Comparison of ENCODE assay signal across 13 cellular contexts in the genomic region with DNA sequence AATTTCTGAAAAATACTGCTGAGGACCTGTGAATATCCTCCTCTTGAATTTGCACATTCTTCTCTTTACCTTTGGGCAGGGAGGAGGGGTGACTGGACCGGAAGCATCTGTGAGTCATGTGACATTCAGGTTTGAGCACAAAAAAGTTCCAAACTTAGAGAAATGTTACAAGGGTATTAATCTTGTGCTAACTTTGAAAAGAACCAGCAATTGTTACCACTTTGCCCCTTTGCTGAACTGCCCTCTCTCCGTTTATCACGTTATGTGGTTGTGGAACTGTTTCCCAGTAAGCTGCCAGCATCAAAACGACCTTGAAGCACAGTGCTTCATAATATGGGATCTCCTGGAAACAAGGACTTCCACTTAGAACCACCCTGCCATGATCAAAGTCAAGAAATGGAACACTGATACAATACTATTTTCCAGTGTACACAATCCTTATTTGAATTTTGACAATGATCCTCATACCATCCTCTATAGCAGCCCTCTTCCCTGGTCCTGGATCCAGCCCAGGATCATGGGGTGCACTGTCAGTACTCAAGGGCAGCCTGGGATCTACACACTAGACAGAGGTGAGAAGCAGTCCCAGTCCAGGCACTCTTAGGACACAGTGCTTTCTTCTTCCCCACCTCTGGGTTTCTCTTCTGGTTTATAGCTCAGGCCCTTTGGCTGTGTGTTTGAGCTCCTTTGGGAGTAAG. TPM values are rescaled to one million over a fixed set of nuclear protein-coding genes. Genes with fewer than 3 reads are reported as not detected.
DNase-seq lines count a peak whose midpoint lies in the region; ATAC-seq, FAIRE-seq and TF ChIP-seq lines count a peak whose summit lies in the region.
"Had no signal": no experiment of that assay in that cellular context is flagged by ENCODE, and none has a peak within 500 bp of the region (broad histone marks: within the 10 kb centered on the region; RNA-seq: fewer than 3 reads in every experiment).

No MANE protein-coding gene starts in this region.

- POLR2A ChIA-PET in GM12878 (lab: Charles Lee): no interaction called here

- no peak overlapping the region for H3K9ac ChIP-seq in SK-N-MC (ENCODE audit: insufficient read length)
- no peak overlapping the region for H3K9ac ChIP-seq in GM12878 (ENCODE audit: control insufficient read depth, insufficient read depth, low read length)

- H2AFZ ChIP-seq in GM12878 (ENCODE audit: control insufficient read depth, low read depth, low read length): peak overlapping the region; percentile 63

- TF ChIP-seq CTCF in GM12878 (IDR thresholded peaks at IDR 0.05 in 2 of 3, conservative IDR thresholded peaks at IDR 0.05 in 1 of 3; ENCODE audit: control insufficient read depth in 2 of 3, extremely low read depth in 1 of 3, insufficient read depth in 1 of 3, low read depth in 3 of 3, low read length in 3 of 3) (no peak), spleen (IDR thresholded peaks at IDR 0.05 in 8 of 11, conservative IDR thresholded peaks at IDR 0.05 in 3 of 11) (no peak), gastroesophageal sphincter (IDR thresholded peaks at IDR 0.05) (no peak)

- H3K36me3 ChIP-seq in SK-N-MC (ENCODE audit: insufficient read depth, low read length): no peaks in the 10 kb centered on the region
- peaks cover 0 to 1% of the 10 kb centered on the region in 2 experiments; a peak in 2 of 4 replicates for H3K36me3 ChIP-seq in GM12878 (ENCODE audit: control insufficient read depth in 2 of 2, insufficient read depth in 2 of 2, low read length in 1 of 2)
- H3K36me3 ChIP-seq in spleen: peaks cover 0 to 19% (median under 1%) of the 10 kb centered on the region in 6 donors
- no peaks in the 10 kb centered on the region for H3K36me3 ChIP-seq in effector memory CD4-positive, alpha-beta T cell (ENCODE audit: control insufficient read depth, insufficient read depth, low read length)
- peaks cover 0 to 13% of the 10 kb centered on the region in 2 donors for H3K36me3 ChIP-seq in gastroesophageal sphincter

- no peaks in the 10 kb centered on the region for H3K9me3 ChIP-seq in SK-N-MC (ENCODE audit: low read depth, low read length)
- no peaks in the 10 kb centered on the region for H3K9me3 ChIP-seq in GM12878 (replicated peaks; ENCODE audit: control insufficient read depth, insufficient read depth, low read length)
- no peaks in the 10 kb centered on the region for H3K9me3 ChIP-seq in spleen
- no peaks in the 10 kb centered on the region for H3K9me3 ChIP-seq in effector memory CD4-positive, alpha-beta T cell (ENCODE audit: control insufficient read depth, low read length)
- H3K9me3 ChIP-seq in gastroesophageal sphincter: no peaks in the 10 kb centered on the region
- H3K9me3 ChIP-seq: neutrophil had no signal

- intact Hi-C loops in GM12878 (cut with micrococcal nuclease; ENCODE audit: unreplicated experiment) (no loop called here), spleen (cut with DNase I; ENCODE audit: low total_unique reads) (no loop called here)

- CTCF ChIA-PET in GM12878 (lab: Yijun Ruan, JAX): interaction anchor here (0.6 to 1.8 kb wide), 3 partner anchors 8 to 147 kb away, joined by 3 to 5 read pairs (median 3); no protein-coding TSS in a partner anchor

- no TSS peak for BruUV-seq in GM12878 (replicated peaks; lab: Mats Ljungman, UMichigan)

- H3K79me2 ChIP-seq in GM12878 (ENCODE audit: control insufficient read depth, insufficient read depth, low read length): no peaks in the 10 kb centered on the region

- DNase-seq in activated CD4-positive, alpha-beta T cell treated with anti-CD3 and anti-CD28 coated beads for 48 hours: peak; percentile 40
- DNase-seq in activated CD4-positive, alpha-beta T cell treated with anti-CD3 and anti-CD28 coated beads, Interleukin-2, amount 50 U/mL, for 1 hour: no peak
- DNase-seq in SK-N-MC (ENCODE audit: low read depth, low spot score): no peak
- DNase-seq in GM12878 (ENCODE audit: low read depth, low spot score): no peak
- no peak for DNase-seq in spleen
- DNase-seq in DMS79 treated with DMSO at 0.1 percent for 48 hours (lab: John Stamatoyannopoulos, UW): no peak
- DNase-seq in effector memory CD4-positive, alpha-beta T cell: no peak
- DNase-seq: NCI-H1092, NCI-H82 had no signal

- peak; percentile 59 for ATAC-seq in GM12878
- no peak for ATAC-seq in gastroesophageal sphincter

- 24% methylated on average over 4 of the region's 4 CpGs for WGBS in GM12878 (ENCODE audit: insufficient coverage, insufficient replicate concordance, low lambda C conversion rate, missing lambda C conversion rate)
- 19 to 29% (median 21%) methylated on average over 4 of the region's 4 CpGs for WGBS in spleen, 5 donors
- WGBS in gastroesophageal sphincter (ENCODE audit: low coverage in 1 of 2), 2 donors: 49 to 55% methylated on average over 3 to 4 of the region's 4 CpGs

- SMC1A ChIA-PET in GM12878 (lab: Charles Lee; ENCODE audit: uncharacterized antibody, unreplicated experiment): interaction anchor here (1.1 to 1.3 kb wide), 2 partner anchors 8 to 14 kb away, joined by 3 to 4 read pairs; no protein-coding TSS in a partner anchor

- no peak for TF ChIP-seq RAD21 in GM12878 (IDR thresholded peaks at IDR 0.05; ENCODE audit: insufficient read depth, low read depth, low read length)

- H3K4me3 ChIP-seq in SK-N-MC (no peak overlapping the region), GM12878 (no peak overlapping the region), spleen (no peak overlapping the region), gastroesophageal sphincter (no peak overlapping the region)
- H3K4me3 ChIP-seq in effector memory CD4-positive, alpha-beta T cell (ENCODE audit: insufficient read depth, low read depth, low read length, poor library complexity, severe bottlenecking): no peak overlapping the region

- H3K4me1 ChIP-seq in GM12878 (ENCODE audit: control insufficient read depth, insufficient read depth, low read length) (peaks cover 11% of the 10 kb centered on the region), spleen (peaks cover 9 to 49% (median 27%) of the 10 kb centered on the region in 6 donors), gastroesophageal sphincter (peaks cover 0 to 6% (median 0%) of the 10 kb centered on the region in 3 donors)
- peaks cover 15% of the 10 kb centered on the region for H3K4me1 ChIP-seq in effector memory CD4-positive, alpha-beta T cell (ENCODE audit: control insufficient read depth, insufficient read depth, low read length, poor library complexity, severe bottlenecking)

- RAD21 ChIA-PET in GM12878 (lab: Charles Lee; ENCODE audit: unreplicated experiment): interaction anchor here (1.3 to 2.1 kb wide), 3 partner anchors 12 to 109 kb away, joined by 3 to 11 read pairs (median 4); a partner anchor contains a TSS

- H3K27me3 ChIP-seq in GM12878 (replicated peaks in 1 of 2; ENCODE audit: control insufficient read depth in 2 of 2, insufficient read depth in 2 of 2, low read length in 1 of 2): no peaks in the 10 kb centered on the region
- no peaks in the 10 kb centered on the region for H3K27me3 ChIP-seq in spleen (replicated peaks in 1 of 7)
- H3K27me3 ChIP-seq in effector memory CD4-positive, alpha-beta T cell (replicated peaks; ENCODE audit: control insufficient read depth, insufficient read depth, low read length, poor library complexity, severe bottlenecking): no peaks in the 10 kb centered on the region
- no peaks in the 10 kb centered on the region for H3K27me3 ChIP-seq in gastroesophageal sphincter

- no peak for TF ChIP-seq POLR2A in GM12878 (IDR thresholded peaks at IDR 0.05; ENCODE audit: low read depth, low read length)
- no peak for TF ChIP-seq POLR2A in spleen (IDR thresholded peaks at IDR 0.05)
- TF ChIP-seq POLR2A in gastroesophageal sphincter (IDR thresholded peaks at IDR 0.05): no peak

- no peak overlapping the region for H3K4me2 ChIP-seq in GM12878 (ENCODE audit: control insufficient read depth, insufficient read depth)

- in situ Hi-C loops in GM12878 (cut with MboI): no loop called here

- no peaks in the 10 kb centered on the region for H4K20me1 ChIP-seq in GM12878 (ENCODE audit: control insufficient read depth, insufficient read depth)

- H3K27ac ChIP-seq in SK-N-MC (peak overlapping the region; percentile 31; the same call in 1 of the 2 replicates), GM12878 (ENCODE audit: control insufficient read depth, insufficient read depth) (0 out of 2 replicates have a peak overlapping the region, but pooled peaks have one; percentile 3), spleen (peak overlapping the region in 7 of 8 donors; percentile 20 to 72 (median 34)), gastroesophageal sphincter (no peak overlapping the region)
- no peak overlapping the region for H3K27ac ChIP-seq in effector memory CD4-positive, alpha-beta T cell (ENCODE audit: insufficient read depth, low read length, poor library complexity, severe bottlenecking)
- H3K27ac ChIP-seq: neutrophil had no signal

- TF ChIP-seq EP300 in GM12878 (IDR thresholded peaks at IDR 0.05; ENCODE audit: borderline replicate concordance in 1 of 2, control insufficient read depth in 1 of 2, low read depth in 2 of 2, low read length in 2 of 2) (no peak), gastroesophageal sphincter (IDR thresholded peaks at IDR 0.05) (no peak)

- FAIRE-seq in GM12878 (lab: Jason Lieb, UNC): peak; percentile 56

RNA-seq across cellular contexts. Expression of a gene that starts 2.3 kb away (rescaled TPM):
- not detected in 2 replicates for total RNA-seq in GM12878 (2013; cell fraction: nucleolus; rRNA removed)
- 0.06 and 0.11 TPM in 2 replicates for total RNA-seq in GM12878 (2014; rRNA removed)
- 0.04 TPM in 1 of 2 replicates, not detected in the other for total RNA-seq in GM12878 (2014; rRNA removed; fragmentation: Illumina TruSeq; extraction: Trizol)
- not detected in 2 replicates for total RNA-seq in GM12878 (2021)
- 0.24 TPM for polyA plus RNA-seq in GM12878 (2011; ENCODE audit: low read depth)
- polyA plus RNA-seq in GM12878 (2011; rRNA removed): 0.03 and 0.07 TPM in 2 replicates
- polyA plus RNA-seq in GM12878 (2011; cell fraction: cytosol; rRNA removed): 0.03 TPM in 1 of 2 replicates, not detected in the other
- polyA plus RNA-seq in GM12878 (2011; cell fraction: nucleus; rRNA removed): 0.07 and 0.10 TPM in 2 replicates
- 0.21 and 0.34 TPM in 2 replicates for polyA plus RNA-seq in GM12878 (2012)
- polyA plus RNA-seq in GM12878 (2014; fragmentation: Illumina TruSeq; extraction: Trizol): 0.04 TPM in 1 of 2 replicates, not detected in the other
- under 1 TPM in 1 of 2 experiments, not detected in 1; 0.02 TPM for polyA plus RNA-seq in GM12878 (2014; fragmentation: Nextera tagmentation; extraction: Ambion mirVana)
- 0.05 TPM in 1 of 2 replicates, not detected in the other for polyA plus RNA-seq in GM12878 (2014; rRNA removed)
- under 1 TPM; 0.13 to 0.20 TPM for polyA plus RNA-seq in GM12878 (2016; fragmentation: Nextera tagmentation; extraction: Ambion mirVana)
- polyA minus RNA-seq in GM12878 (2011; rRNA and poly(A)+ RNA removed): not detected in 2 replicates
- not detected in 2 replicates for polyA minus RNA-seq in GM12878 (2011; cell fraction: cytosol; rRNA and poly(A)+ RNA removed)
- 0.12 TPM in 1 of 2 replicates, not detected in the other for polyA minus RNA-seq in GM12878 (2011; cell fraction: nucleus; rRNA and poly(A)+ RNA removed)
- total RNA-seq in spleen: 10 to 100 TPM; 15.1 to 34.3 (median 26.6) TPM
- polyA plus RNA-seq in spleen: 1 to 10 TPM in 1 of 3 donors, under 1 TPM in 2; 0.63 to 1.6 (median 0.93) TPM
- total RNA-seq in gastroesophageal sphincter: under 1 TPM in 1 of 4 donors, not detected in 3; 0.15 TPM
- total RNA-seq: kidney epithelial cell had no signal
- polyA plus RNA-seq: fibroblast of lung had no signal

RNA-seq across cellular contexts. Expression of a gene that starts 9.9 kb away (rescaled TPM):
- total RNA-seq in GM12878 (2013; cell fraction: nucleolus; rRNA removed): 99.1 and 102 TPM in 2 replicates
- total RNA-seq in GM12878 (2014; rRNA removed) (110 and 139 TPM in 2 replicates), GM12878 (2014; rRNA removed; fragmentation: Illumina TruSeq; extraction: Trizol) (177 and 192 TPM in 2 replicates), GM12878 (2021) (225 and 233 TPM in 2 replicates), spleen (100 to 1,000 TPM; 198 to 286 (median 238) TPM), gastroesophageal sphincter (100 to 1,000 TPM; 167 to 222 (median 176) TPM)
- 150 TPM for polyA plus RNA-seq in GM12878 (2011; ENCODE audit: low read depth)
- polyA plus RNA-seq in GM12878 (2011; rRNA removed) (92.8 and 169 TPM in 2 replicates), GM12878 (2014; fragmentation: Illumina TruSeq; extraction: Trizol) (301 and 321 TPM in 2 replicates), GM12878 (2014; fragmentation: Nextera tagmentation; extraction: Ambion mirVana) (10 to 100 TPM in 1 of 2 experiments, 1 to 10 TPM in 1; 6.0 to 14.0 TPM), GM12878 (2014; rRNA removed) (215 and 256 TPM in 2 replicates), GM12878 (2016; fragmentation: Nextera tagmentation; extraction: Ambion mirVana) (10 to 100 TPM in 1 of 2 experiments, 1 to 10 TPM in 1; 8.0 to 11.8 TPM), spleen (100 to 1,000 TPM; 202 to 276 (median 223) TPM)
- polyA plus RNA-seq in GM12878 (2011; cell fraction: cytosol; rRNA removed): 156 and 185 TPM in 2 replicates
- polyA plus RNA-seq in GM12878 (2011; cell fraction: nucleus; rRNA removed): 103 and 127 TPM in 2 replicates
- 163 and 223 TPM in 2 replicates for polyA plus RNA-seq in GM12878 (2012)
- polyA minus RNA-seq in GM12878 (2011; rRNA and poly(A)+ RNA removed): 135 TPM in 2 replicates
- polyA minus RNA-seq in GM12878 (2011; cell fraction: cytosol; rRNA and poly(A)+ RNA removed): 45.5 and 58.7 TPM in 2 replicates
- 34.0 and 64.2 TPM in 2 replicates for polyA minus RNA-seq in GM12878 (2011; cell fraction: nucleus; rRNA and poly(A)+ RNA removed)

RNA-seq across cellular contexts. Expression of a gene that starts 15.2 kb away (rescaled TPM):
- 45.3 and 50.2 TPM in 2 replicates for total RNA-seq in GM12878 (2013; cell fraction: nucleolus; rRNA removed)
- total RNA-seq in GM12878 (2014; rRNA removed) (49.0 and 61.6 TPM in 2 replicates), GM12878 (2014; rRNA removed; fragmentation: Illumina TruSeq; extraction: Trizol) (96.3 and 96.9 TPM in 2 replicates), GM12878 (2021) (96.4 and 107 TPM in 2 replicates), spleen (10 to 100 TPM; 24.2 to 67.9 (median 63.4) TPM), gastroesophageal sphincter (10 to 100 TPM; 23.1 to 40.6 (median 35.4) TPM)
- 5.8 TPM for polyA plus RNA-seq in GM12878 (2011; ENCODE audit: low read depth)
- polyA plus RNA-seq in GM12878 (2011; rRNA removed) (137 and 138 TPM in 2 replicates), GM12878 (2014; fragmentation: Illumina TruSeq; extraction: Trizol) (35.2 and 53.1 TPM in 2 replicates), GM12878 (2014; fragmentation: Nextera tagmentation; extraction: Ambion mirVana) (100 to 1,000 TPM; 169 to 219 TPM), GM12878 (2014; rRNA removed) (79.8 and 89.2 TPM in 2 replicates), GM12878 (2016; fragmentation: Nextera tagmentation; extraction: Ambion mirVana) (100 to 1,000 TPM; 391 to 407 TPM), spleen (10 to 100 TPM; 59.8 to 71.1 (median 69.1) TPM)
- polyA plus RNA-seq in GM12878 (2011; cell fraction: cytosol; rRNA removed): 34.9 and 35.0 TPM in 2 replicates
- polyA plus RNA-seq in GM12878 (2011; cell fraction: nucleus; rRNA removed): 24.3 and 27.8 TPM in 2 replicates
- polyA plus RNA-seq in GM12878 (2012): 86.3 and 113 TPM in 2 replicates
- 12.8 and 20.0 TPM in 2 replicates for polyA minus RNA-seq in GM12878 (2011; rRNA and poly(A)+ RNA removed)
- polyA minus RNA-seq in GM12878 (2011; cell fraction: cytosol; rRNA and poly(A)+ RNA removed): 15.2 and 16.2 TPM in 2 replicates
- 38.1 and 48.9 TPM in 2 replicates for polyA minus RNA-seq in GM12878 (2011; cell fraction: nucleus; rRNA and poly(A)+ RNA removed)

RNA-seq across cellular contexts. Expression of a gene that starts 25.6 kb away (rescaled TPM):
- 36.3 and 39.0 TPM in 2 replicates for total RNA-seq in GM12878 (2013; cell fraction: nucleolus; rRNA removed)
- 123 and 138 TPM in 2 replicates for total RNA-seq in GM12878 (2014; rRNA removed)
- 119 and 125 TPM in 2 replicates for total RNA-seq in GM12878 (2014; rRNA removed; fragmentation: Illumina TruSeq; extraction: Trizol)
- total RNA-seq in GM12878 (2021): 86.1 and 96.0 TPM in 2 replicates
- 39.7 TPM for polyA plus RNA-seq in GM12878 (2011; ENCODE audit: low read depth)
- 114 and 159 TPM in 2 replicates for polyA plus RNA-seq in GM12878 (2011; rRNA removed)
- polyA plus RNA-seq in GM12878 (2011; cell fraction: cytosol; rRNA removed): 40.6 and 42.3 TPM in 2 replicates
- polyA plus RNA-seq in GM12878 (2011; cell fraction: nucleus; rRNA removed): 45.3 and 58.8 TPM in 2 replicates
- polyA plus RNA-seq in GM12878 (2012): 61.1 and 67.2 TPM in 2 replicates
- 98.8 and 123 TPM in 2 replicates for polyA plus RNA-seq in GM12878 (2014; fragmentation: Illumina TruSeq; extraction: Trizol)
- polyA plus RNA-seq in GM12878 (2014; fragmentation: Nextera tagmentation; extraction: Ambion mirVana): 100 to 1,000 TPM; 130 to 151 TPM
- 72.5 and 73.9 TPM in 2 replicates for polyA plus RNA-seq in GM12878 (2014; rRNA removed)
- polyA plus RNA-seq in GM12878 (2016; fragmentation: Nextera tagmentation; extraction: Ambion mirVana): 100 to 1,000 TPM; 141 to 146 TPM
- polyA minus RNA-seq in GM12878 (2011; rRNA and poly(A)+ RNA removed): 88.3 and 110 TPM in 2 replicates
- polyA minus RNA-seq in GM12878 (2011; cell fraction: cytosol; rRNA and poly(A)+ RNA removed): 68.4 and 76.6 TPM in 2 replicates
- 32.2 and 42.4 TPM in 2 replicates for polyA minus RNA-seq in GM12878 (2011; cell fraction: nucleus; rRNA and poly(A)+ RNA removed)
- total RNA-seq in spleen: 10 to 100 TPM; 39.3 to 46.8 (median 41.3) TPM
- polyA plus RNA-seq in spleen: 10 to 100 TPM; 20.6 to 26.8 (median 25.3) TPM
- 10 to 100 TPM; 35.1 to 60.8 (median 40.0) TPM for total RNA-seq in gastroesophageal sphincter

RNA-seq across cellular contexts. Expression of a gene that starts 35.9 kb away (rescaled TPM):
- total RNA-seq in GM12878 (2013; cell fraction: nucleolus; rRNA removed): 125 and 129 TPM in 2 replicates
- total RNA-seq in GM12878 (2014; rRNA removed) (68.7 and 74.9 TPM in 2 replicates), GM12878 (2014; rRNA removed; fragmentation: Illumina TruSeq; extraction: Trizol) (46.3 and 54.3 TPM in 2 replicates), GM12878 (2021) (68.9 and 82.1 TPM in 2 replicates), spleen (10 to 100 TPM; 56.1 to 78.3 (median 61.1) TPM), gastroesophageal sphincter (10 to 100 TPM; 26.5 to 48.6 (median 36.1) TPM)
- 51.2 TPM for polyA plus RNA-seq in GM12878 (2011; ENCODE audit: low read depth)
- polyA plus RNA-seq in GM12878 (2011; rRNA removed) (76.5 and 86.8 TPM in 2 replicates), GM12878 (2014; fragmentation: Illumina TruSeq; extraction: Trizol) (83.4 and 89.7 TPM in 2 replicates), GM12878 (2014; fragmentation: Nextera tagmentation; extraction: Ambion mirVana) (10 to 100 TPM in 1 of 2 experiments, 1 to 10 TPM in 1; 8.9 to 16.7 TPM), GM12878 (2014; rRNA removed) (79.8 and 83.6 TPM in 2 replicates), GM12878 (2016; fragmentation: Nextera tagmentation; extraction: Ambion mirVana) (100 to 1,000 TPM; 107 to 109 TPM), spleen (10 to 100 TPM; 38.4 to 58.3 (median 56.9) TPM)
- polyA plus RNA-seq in GM12878 (2011; cell fraction: cytosol; rRNA removed): 82.9 and 107 TPM in 2 replicates
- 243 and 253 TPM in 2 replicates for polyA plus RNA-seq in GM12878 (2011; cell fraction: nucleus; rRNA removed)
- polyA plus RNA-seq in GM12878 (2012): 61.0 and 61.7 TPM in 2 replicates
- polyA minus RNA-seq in GM12878 (2011; rRNA and poly(A)+ RNA removed): 75.0 and 95.0 TPM in 2 replicates
- 24.3 and 31.0 TPM in 2 replicates for polyA minus RNA-seq in GM12878 (2011; cell fraction: cytosol; rRNA and poly(A)+ RNA removed)
- polyA minus RNA-seq in GM12878 (2011; cell fraction: nucleus; rRNA and poly(A)+ RNA removed): 48.0 and 73.1 TPM in 2 replicates

Comparison
In these comparisons a context has a peak if more than half of its experiments do, and no peak if none do; other contexts are left out.
1. H3K27ac ChIP-seq: peak in SK-N-MC (single experiment), GM12878 (single experiment) and spleen (7 of 8); none in effector memory CD4-positive, alpha-beta T cell (single experiment) and gastroesophageal sphincter (0 of 4).
2. RNA of a gene that starts 2.3 kb away (total RNA-seq): 15.1 to 34.3 TPM in spleen; 0.04 to 0.11 TPM in GM12878 and 0.15 TPM in gastroesophageal sphincter; every median in the first group is over 10 times any median in the second.